In genomic region chr11:2280208-2280607, GRCh38 we compare ENCODE assay signal across 33 cellular contexts. TPM values are rescaled to one million over a fixed set of nuclear protein-coding genes. Genes with fewer than 3 reads are reported as not detected.
"Had no signal": no experiment of that assay in that cellular context is flagged by ENCODE, and none has a peak within 500 bp of the region (broad histone marks: within the 10 kb centered on the region; RNA-seq: fewer than 3 reads in every experiment).

No MANE protein-coding gene starts in this region.

- H3K4me1 ChIP-seq: adrenal gland, ascending aorta, body of pancreas, breast epithelium had no signal

- H3K9me3 ChIP-seq: body of pancreas had no signal

- H3K27ac ChIP-seq: adrenal gland, ascending aorta, body of pancreas, brain microvascular endothelial cell, breast epithelium, cardiac muscle cell had no signal

- H3K27me3 ChIP-seq: body of pancreas, breast epithelium had no signal

- H3K4me3 ChIP-seq: adrenal gland, ascending aorta, body of pancreas, breast epithelium, cardiac muscle cell had no signal

- FAIRE-seq: astrocyte, bronchial epithelial cell had no signal

- DNase-seq: activated effector memory CD4-positive, alpha-beta T cell treated with anti-CD3 and anti-CD28 coated beads, Interleukin-2, amount 50 U/mL, for 16 hours; activated effector memory CD4-positive, alpha-beta T cell treated with Interleukin-2 at 50 U/mL for 16 hours; activated gamma-delta T cell; activated gamma-delta T cell treated with Interleukin-2 at 50 U/mL for 16 hours; activated naive CD4-positive, alpha-beta T cell; activated naive CD4-positive, alpha-beta T cell treated with anti-CD3 and anti-CD28 coated beads for 36 hours; activated naive CD4-positive, alpha-beta T cell treated with anti-CD3 and anti-CD28 coated beads, Interleukin-2, amount 10 ng/mL, durations not matched to agents 7 days and 5 days; activated naive CD4-positive, alpha-beta T cell treated with anti-CD3 and anti-CD28 coated beads, Interleukin-2, amount 50 U/mL, for 16 hours; activated naive CD4-positive, alpha-beta T cell treated with Interleukin-2 at 50 U/mL for 16 hours; activated naive CD8-positive, alpha-beta T cell treated with anti-CD3 and anti-CD28 coated beads for 36 hours; activated naive CD8-positive, alpha-beta T cell treated with anti-CD3 and anti-CD28 coated beads, Interleukin-2, amount 10 ng/mL, durations not matched to agents 7 days and 5 days; activated naive CD8-positive, alpha-beta T cell treated with anti-CD3 and anti-CD28 coated beads, Interleukin-2, amount 50 U/mL, for 24 hours; activated T-cell treated with anti-CD3 and anti-CD28 coated beads, Interleukin-2, amount 50 U/mL, for 24 hours; activated T-cell treated with anti-CD3 and anti-CD28 coated beads, Interleukin-2, amount 50 U/mL, for 4 hours; activated T-cell treated with anti-CD3 and anti-CD28 coated beads, Interleukin-2, amount 50 U/mL, for 48 hours; activated T-cell treated with anti-CD3 and anti-CD28 coated beads, Interleukin-2, amount 50 U/mL, for 72 hours; adrenal gland; amniotic stem cell; amygdala; anterior cingulate cortex; aorta; body of pancreas; brain microvascular endothelial cell; caudate nucleus; central memory CD4-positive, alpha-beta T cell; cerebellar nuclear complex had no signal

- H3K36me3 ChIP-seq: adrenal gland, ascending aorta, brain microvascular endothelial cell, breast epithelium, cardiac muscle cell had no signal

RNA-seq across cellular contexts. Expression of gene ASCL2, which starts 9.8 kb away (rescaled TPM):
- total RNA-seq: activated naive CD4-positive, alpha-beta T cell treated with anti-CD3 and anti-CD28 coated beads for 36 hours; ascending aorta; astrocyte; cardiac muscle cell; cardiac septum; chondrocyte had no signal

RNA-seq across cellular contexts. Expression of gene C11orf21, which starts 21.5 kb away (rescaled TPM):
- total RNA-seq: ascending aorta, astrocyte, bronchial epithelial cell, chondrocyte had no signal

RNA-seq across cellular contexts. Expression of gene TSPAN32, which starts 21.6 kb away (rescaled TPM):
- total RNA-seq: astrocyte, bronchial epithelial cell, chondrocyte had no signal
